Comparison of ENCODE assay signal across 1 cellular context in genomic region chr17:4772235-4772613, GRCh38.
TF ChIP-seq lines count a peak whose summit lies in the region.

No MANE protein-coding gene starts in this region.

TF ChIP-seq in IMR-90, 13 proteins besides CTCF, POLR2A, EP300 and RAD21:
- no peak for TF ChIP-seq FOS (IDR thresholded peaks at IDR 0.05; ENCODE audit: low read depth, low read length)
- TF ChIP-seq, protein P1, sequence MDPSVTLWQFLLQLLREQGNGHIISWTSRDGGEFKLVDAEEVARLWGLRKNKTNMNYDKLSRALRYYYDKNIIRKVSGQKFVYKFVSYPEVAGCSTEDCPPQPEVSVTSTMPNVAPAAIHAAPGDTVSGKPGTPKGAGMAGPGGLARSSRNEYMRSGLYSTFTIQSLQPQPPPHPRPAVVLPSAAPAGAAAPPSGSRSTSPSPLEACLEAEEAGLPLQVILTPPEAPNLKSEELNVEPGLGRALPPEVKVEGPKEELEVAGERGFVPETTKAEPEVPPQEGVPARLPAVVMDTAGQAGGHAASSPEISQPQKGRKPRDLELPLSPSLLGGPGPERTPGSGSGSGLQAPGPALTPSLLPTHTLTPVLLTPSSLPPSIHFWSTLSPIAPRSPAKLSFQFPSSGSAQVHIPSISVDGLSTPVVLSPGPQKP (IDR thresholded peaks at IDR 0.05; ENCODE audit: borderline replicate concordance, low read depth, low read length) = no peak
- TF ChIP-seq MXI1 (IDR thresholded peaks at IDR 0.05; ENCODE audit: borderline replicate concordance, low read depth, low read length) = no peak
- TF ChIP-seq, protein P2, sequence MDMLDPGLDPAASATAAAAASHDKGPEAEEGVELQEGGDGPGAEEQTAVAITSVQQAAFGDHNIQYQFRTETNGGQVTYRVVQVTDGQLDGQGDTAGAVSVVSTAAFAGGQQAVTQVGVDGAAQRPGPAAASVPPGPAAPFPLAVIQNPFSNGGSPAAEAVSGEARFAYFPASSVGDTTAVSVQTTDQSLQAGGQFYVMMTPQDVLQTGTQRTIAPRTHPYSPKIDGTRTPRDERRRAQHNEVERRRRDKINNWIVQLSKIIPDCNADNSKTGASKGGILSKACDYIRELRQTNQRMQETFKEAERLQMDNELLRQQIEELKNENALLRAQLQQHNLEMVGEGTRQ (IDR thresholded peaks at IDR 0.05; ENCODE audit: low read depth, low read length) = no peak
- no peak for TF ChIP-seq SMC3 (IDR thresholded peaks at IDR 0.05; ENCODE audit: low read depth, low read length)
